ENCODE assay signal across 12 cellular contexts in genomic region chr17:8479431-8479947, GRCh38. TPM values are rescaled to one million over a fixed set of nuclear protein-coding genes. Genes with fewer than 3 reads are reported as not detected.
A peak's percentile ranks its signal among the peaks of the same experiment; 100 is the strongest.
DNase-seq lines count a peak whose midpoint lies in the region; ATAC-seq lines count a peak whose summit lies in the region.
"Had no signal": no experiment of that assay in that cellular context is flagged by ENCODE, and none has a peak within 500 bp of the region (broad histone marks: within the 10 kb centered on the region; RNA-seq: fewer than 3 reads in every experiment).

No MANE protein-coding gene starts in this region.

- no peaks in the 10 kb centered on the region for H3K4me1 ChIP-seq in aorta (ENCODE audit: control insufficient read depth in 1 of 2, insufficient read depth in 2 of 2, low read length in 2 of 2)
- H3K4me1 ChIP-seq: vagina had no signal

- peak overlapping the region; percentile 6 to 29 for H3K27ac ChIP-seq in aorta (ENCODE audit: low read depth in 1 of 2, low read length in 2 of 2)
- H3K27ac ChIP-seq: vagina had no signal

- DNase-seq in amniotic epithelial cell (ENCODE audit: low read depth) (peak; percentile 37), fibroblast of the conjunctiva (ENCODE audit: low read depth) (peak; percentile 57), myocyte (ENCODE audit: low read depth) (peak; percentile 79), aorta (peak in 1 of 2 donors; percentile 76)
- no peak for DNase-seq in activated CD8-positive, alpha-beta memory T cell treated with anti-CD3 and anti-CD28 coated beads for 24 hours
- DNase-seq: activated CD8-positive, alpha-beta T cell treated with anti-CD3 and anti-CD28 coated beads, Interleukin-2, amount 10 ng/mL, durations not matched to agents 7 days and 5 days; NCI-H69; stimulated activated CD4-positive, alpha-beta T cell treated with anti-CD3 and anti-CD28 coated beads, Interleukin-4, amount 100 ng/mL, for 4 hours had no signal

- no peaks in the 10 kb centered on the region for H3K9me3 ChIP-seq in aorta (ENCODE audit: control insufficient read depth, low read length)
- H3K9me3 ChIP-seq: vagina had no signal

- WGBS in aorta, 2 donors: 17 to 21% methylated on average over 11 of the region's 11 CpGs

- intact Hi-C loops in aorta (cut with DNase I): no loop called here

- H3K36me3 ChIP-seq in aorta (ENCODE audit: control insufficient read depth in 1 of 2, insufficient read depth in 2 of 2, low read length in 1 of 2): peaks cover 5 to 45% of the 10 kb centered on the region in 2 donors

- ATAC-seq in aorta (ENCODE audit: low FRiP score): peak; percentile 58
- ATAC-seq in GM21423 (IDR thresholded peaks at IDR 0.05; ENCODE audit: unreplicated experiment): no peak
- ATAC-seq in HG03521 (IDR thresholded peaks at IDR 0.05; ENCODE audit: unreplicated experiment): no peak
- ATAC-seq: activated CD8-positive, alpha-beta T cell treated with anti-CD3 and anti-CD28 coated beads, Interleukin-2, amount 10 ng/mL, durations not matched to agents 7 days and 5 days; natural killer cell treated with Interleukin-12 subunit alpha and Interleukin-12 subunit beta and Interleukin-15 and Interleukin-18, amount 100 ng/mL, for 72 hours had no signal

- no peaks in the 10 kb centered on the region for H3K27me3 ChIP-seq in aorta (ENCODE audit: control insufficient read depth in 1 of 2, insufficient read depth in 2 of 2, low read length in 1 of 2)
- H3K27me3 ChIP-seq: vagina had no signal

- no peak overlapping the region for H3K4me3 ChIP-seq in aorta (ENCODE audit: low read length in 2 of 2)
- H3K4me3 ChIP-seq: vagina had no signal

RNA-seq across cellular contexts. Expression of gene NDEL1, which starts 43.8 kb away (rescaled TPM):
- total RNA-seq in myocyte: 71.1 and 74.7 TPM in 2 replicates
- 58.5 TPM for polyA plus RNA-seq in myocyte (2012)
- 100 to 1,000 TPM; 110 to 135 TPM for total RNA-seq in aorta
- 10 to 100 TPM; 52.3 to 79.3 TPM for polyA plus RNA-seq in aorta
